In the genomic region with DNA sequence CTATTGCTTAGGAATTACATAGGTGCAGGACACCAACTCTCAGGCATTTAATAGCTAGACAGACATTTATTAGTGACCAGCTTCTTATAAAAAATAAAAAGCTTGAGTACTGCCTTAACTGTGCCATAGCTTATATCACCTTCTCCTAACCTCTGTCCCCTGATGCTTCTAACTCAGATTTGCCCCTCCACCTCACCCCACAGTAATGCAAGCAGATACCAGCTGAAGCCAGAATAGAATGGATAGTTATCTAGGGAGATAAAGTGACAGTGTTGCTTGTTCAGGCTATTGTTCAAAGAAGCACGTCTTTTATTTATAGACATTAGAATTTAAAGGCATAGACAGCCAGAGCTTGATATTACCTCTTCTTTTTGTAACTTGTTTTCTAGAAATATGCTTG, we compare ENCODE assay signal across 1 cellular context.
TF ChIP-seq lines count a peak whose summit lies in the region.

No MANE protein-coding gene starts in this region.

TF ChIP-seq in WTC11, 78 proteins besides CTCF, POLR2A, EP300 and RAD21 (continued from another document):
- TF ChIP-seq, protein P1, sequence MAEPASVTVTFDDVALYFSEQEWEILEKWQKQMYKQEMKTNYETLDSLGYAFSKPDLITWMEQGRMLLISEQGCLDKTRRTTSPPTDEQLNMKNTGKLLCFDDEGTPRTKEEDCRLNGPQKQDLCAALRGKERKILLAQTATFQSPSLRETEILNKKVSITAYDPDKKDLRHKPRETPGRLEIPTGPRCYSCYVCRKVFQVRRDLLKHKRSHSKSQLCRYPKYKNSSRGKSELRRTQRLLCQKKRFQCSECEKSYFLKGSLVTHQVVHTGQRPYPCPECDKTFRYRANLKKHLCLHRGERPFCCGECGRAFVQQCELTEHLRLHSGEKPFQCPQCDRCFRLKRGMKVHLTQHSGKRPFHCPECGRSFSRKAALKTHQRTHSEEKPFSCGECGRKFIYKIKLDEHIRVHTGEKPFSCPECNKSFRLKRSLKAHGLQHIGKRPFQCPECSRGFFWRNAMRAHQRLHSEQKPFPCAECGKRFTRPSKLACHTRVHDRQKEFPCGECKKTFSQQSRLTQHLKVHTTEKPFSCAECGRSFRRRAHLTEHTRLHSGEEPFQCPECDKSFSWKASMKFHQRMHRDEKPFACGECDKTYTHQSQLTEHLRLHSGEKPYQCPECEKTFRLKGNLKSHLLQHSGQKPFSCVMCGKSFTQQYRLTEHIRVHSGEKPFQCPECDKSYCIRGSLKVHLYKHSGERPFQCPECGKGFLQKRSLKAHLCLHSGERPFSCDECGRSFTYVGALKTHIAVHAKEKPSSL (CRISPR knock-in tag; conservative IDR thresholded peaks at IDR 0.05): no peak
- TF ChIP-seq ZNF219 (CRISPR knock-in tag; IDR thresholded peaks at IDR 0.05; ENCODE audit: borderline replicate concordance): no peak
- TF ChIP-seq ZBTB21 (CRISPR knock-in tag; IDR thresholded peaks at IDR 0.05; ENCODE audit: borderline replicate concordance): no peak
- TF ChIP-seq, protein P2, sequence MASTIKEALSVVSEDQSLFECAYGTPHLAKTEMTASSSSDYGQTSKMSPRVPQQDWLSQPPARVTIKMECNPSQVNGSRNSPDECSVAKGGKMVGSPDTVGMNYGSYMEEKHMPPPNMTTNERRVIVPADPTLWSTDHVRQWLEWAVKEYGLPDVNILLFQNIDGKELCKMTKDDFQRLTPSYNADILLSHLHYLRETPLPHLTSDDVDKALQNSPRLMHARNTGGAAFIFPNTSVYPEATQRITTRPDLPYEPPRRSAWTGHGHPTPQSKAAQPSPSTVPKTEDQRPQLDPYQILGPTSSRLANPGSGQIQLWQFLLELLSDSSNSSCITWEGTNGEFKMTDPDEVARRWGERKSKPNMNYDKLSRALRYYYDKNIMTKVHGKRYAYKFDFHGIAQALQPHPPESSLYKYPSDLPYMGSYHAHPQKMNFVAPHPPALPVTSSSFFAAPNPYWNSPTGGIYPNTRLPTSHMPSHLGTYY (CRISPR knock-in tag; IDR thresholded peaks at IDR 0.05): no peak
- no peak for TF ChIP-seq TEAD4 (CRISPR knock-in tag; IDR thresholded peaks at IDR 0.05)
- no peak for TF ChIP-seq SMAD4 (CRISPR knock-in tag; IDR thresholded peaks at IDR 0.05)
- TF ChIP-seq SOX15 (CRISPR knock-in tag; IDR thresholded peaks at IDR 0.05): no peak
- TF ChIP-seq, protein P3, sequence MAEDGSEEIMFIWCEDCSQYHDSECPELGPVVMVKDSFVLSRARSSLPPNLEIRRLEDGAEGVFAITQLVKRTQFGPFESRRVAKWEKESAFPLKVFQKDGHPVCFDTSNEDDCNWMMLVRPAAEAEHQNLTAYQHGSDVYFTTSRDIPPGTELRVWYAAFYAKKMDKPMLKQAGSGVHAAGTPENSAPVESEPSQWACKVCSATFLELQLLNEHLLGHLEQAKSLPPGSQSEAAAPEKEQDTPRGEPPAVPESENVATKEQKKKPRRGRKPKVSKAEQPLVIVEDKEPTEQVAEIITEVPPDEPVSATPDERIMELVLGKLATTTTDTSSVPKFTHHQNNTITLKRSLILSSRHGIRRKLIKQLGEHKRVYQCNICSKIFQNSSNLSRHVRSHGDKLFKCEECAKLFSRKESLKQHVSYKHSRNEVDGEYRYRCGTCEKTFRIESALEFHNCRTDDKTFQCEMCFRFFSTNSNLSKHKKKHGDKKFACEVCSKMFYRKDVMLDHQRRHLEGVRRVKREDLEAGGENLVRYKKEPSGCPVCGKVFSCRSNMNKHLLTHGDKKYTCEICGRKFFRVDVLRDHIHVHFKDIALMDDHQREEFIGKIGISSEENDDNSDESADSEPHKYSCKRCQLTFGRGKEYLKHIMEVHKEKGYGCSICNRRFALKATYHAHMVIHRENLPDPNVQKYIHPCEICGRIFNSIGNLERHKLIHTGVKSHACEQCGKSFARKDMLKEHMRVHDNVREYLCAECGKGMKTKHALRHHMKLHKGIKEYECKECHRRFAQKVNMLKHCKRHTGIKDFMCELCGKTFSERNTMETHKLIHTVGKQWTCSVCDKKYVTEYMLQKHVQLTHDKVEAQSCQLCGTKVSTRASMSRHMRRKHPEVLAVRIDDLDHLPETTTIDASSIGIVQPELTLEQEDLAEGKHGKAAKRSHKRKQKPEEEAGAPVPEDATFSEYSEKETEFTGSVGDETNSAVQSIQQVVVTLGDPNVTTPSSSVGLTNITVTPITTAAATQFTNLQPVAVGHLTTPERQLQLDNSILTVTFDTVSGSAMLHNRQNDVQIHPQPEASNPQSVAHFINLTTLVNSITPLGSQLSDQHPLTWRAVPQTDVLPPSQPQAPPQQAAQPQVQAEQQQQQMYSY (CRISPR knock-in tag; IDR thresholded peaks at IDR 0.05): no peak
- no peak for TF ChIP-seq KAT7 (CRISPR knock-in tag; IDR thresholded peaks at IDR 0.05; ENCODE audit: borderline replicate concordance)
- TF ChIP-seq, protein P4, sequence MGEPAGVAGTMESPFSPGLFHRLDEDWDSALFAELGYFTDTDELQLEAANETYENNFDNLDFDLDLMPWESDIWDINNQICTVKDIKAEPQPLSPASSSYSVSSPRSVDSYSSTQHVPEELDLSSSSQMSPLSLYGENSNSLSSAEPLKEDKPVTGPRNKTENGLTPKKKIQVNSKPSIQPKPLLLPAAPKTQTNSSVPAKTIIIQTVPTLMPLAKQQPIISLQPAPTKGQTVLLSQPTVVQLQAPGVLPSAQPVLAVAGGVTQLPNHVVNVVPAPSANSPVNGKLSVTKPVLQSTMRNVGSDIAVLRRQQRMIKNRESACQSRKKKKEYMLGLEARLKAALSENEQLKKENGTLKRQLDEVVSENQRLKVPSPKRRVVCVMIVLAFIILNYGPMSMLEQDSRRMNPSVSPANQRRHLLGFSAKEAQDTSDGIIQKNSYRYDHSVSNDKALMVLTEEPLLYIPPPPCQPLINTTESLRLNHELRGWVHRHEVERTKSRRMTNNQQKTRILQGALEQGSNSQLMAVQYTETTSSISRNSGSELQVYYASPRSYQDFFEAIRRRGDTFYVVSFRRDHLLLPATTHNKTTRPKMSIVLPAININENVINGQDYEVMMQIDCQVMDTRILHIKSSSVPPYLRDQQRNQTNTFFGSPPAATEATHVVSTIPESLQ (CRISPR knock-in tag; IDR thresholded peaks at IDR 0.05): no peak
- TF ChIP-seq JUN (CRISPR knock-in tag; IDR thresholded peaks at IDR 0.05): no peak
- TF ChIP-seq, protein P5, sequence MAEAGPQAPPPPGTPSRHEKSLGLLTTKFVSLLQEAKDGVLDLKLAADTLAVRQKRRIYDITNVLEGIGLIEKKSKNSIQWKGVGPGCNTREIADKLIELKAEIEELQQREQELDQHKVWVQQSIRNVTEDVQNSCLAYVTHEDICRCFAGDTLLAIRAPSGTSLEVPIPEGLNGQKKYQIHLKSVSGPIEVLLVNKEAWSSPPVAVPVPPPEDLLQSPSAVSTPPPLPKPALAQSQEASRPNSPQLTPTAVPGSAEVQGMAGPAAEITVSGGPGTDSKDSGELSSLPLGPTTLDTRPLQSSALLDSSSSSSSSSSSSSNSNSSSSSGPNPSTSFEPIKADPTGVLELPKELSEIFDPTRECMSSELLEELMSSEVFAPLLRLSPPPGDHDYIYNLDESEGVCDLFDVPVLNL (CRISPR knock-in tag; IDR thresholded peaks at IDR 0.05; ENCODE audit: borderline replicate concordance, low read depth): no peak
- TF ChIP-seq TEAD1 (CRISPR knock-in tag; IDR thresholded peaks at IDR 0.05): no peak
- no peak for TF ChIP-seq NFE2L1 (CRISPR knock-in tag; IDR thresholded peaks at IDR 0.05)
- TF ChIP-seq, protein P6, sequence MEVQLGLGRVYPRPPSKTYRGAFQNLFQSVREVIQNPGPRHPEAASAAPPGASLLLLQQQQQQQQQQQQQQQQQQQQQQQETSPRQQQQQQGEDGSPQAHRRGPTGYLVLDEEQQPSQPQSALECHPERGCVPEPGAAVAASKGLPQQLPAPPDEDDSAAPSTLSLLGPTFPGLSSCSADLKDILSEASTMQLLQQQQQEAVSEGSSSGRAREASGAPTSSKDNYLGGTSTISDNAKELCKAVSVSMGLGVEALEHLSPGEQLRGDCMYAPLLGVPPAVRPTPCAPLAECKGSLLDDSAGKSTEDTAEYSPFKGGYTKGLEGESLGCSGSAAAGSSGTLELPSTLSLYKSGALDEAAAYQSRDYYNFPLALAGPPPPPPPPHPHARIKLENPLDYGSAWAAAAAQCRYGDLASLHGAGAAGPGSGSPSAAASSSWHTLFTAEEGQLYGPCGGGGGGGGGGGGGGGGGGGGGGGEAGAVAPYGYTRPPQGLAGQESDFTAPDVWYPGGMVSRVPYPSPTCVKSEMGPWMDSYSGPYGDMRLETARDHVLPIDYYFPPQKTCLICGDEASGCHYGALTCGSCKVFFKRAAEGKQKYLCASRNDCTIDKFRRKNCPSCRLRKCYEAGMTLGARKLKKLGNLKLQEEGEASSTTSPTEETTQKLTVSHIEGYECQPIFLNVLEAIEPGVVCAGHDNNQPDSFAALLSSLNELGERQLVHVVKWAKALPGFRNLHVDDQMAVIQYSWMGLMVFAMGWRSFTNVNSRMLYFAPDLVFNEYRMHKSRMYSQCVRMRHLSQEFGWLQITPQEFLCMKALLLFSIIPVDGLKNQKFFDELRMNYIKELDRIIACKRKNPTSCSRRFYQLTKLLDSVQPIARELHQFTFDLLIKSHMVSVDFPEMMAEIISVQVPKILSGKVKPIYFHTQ (CRISPR knock-in tag; IDR thresholded peaks at IDR 0.05): no peak
